18 cellular contexts compared by ENCODE assay signal in genomic region chr18:47557160-47557559, GRCh38.
DNase-seq lines count a peak whose midpoint lies in the region; ATAC-seq, FAIRE-seq and TF ChIP-seq lines count a peak whose summit lies in the region.
"Had no signal": no experiment of that assay in that cellular context is flagged by ENCODE, and none has a peak within 500 bp of the region (broad histone marks: within the 10 kb centered on the region; RNA-seq: fewer than 3 reads in every experiment).

No MANE protein-coding gene starts in this region.

- H3K9me2 ChIP-seq in GM23338 (ENCODE audit: insufficient read depth), result no peaks in the 10 kb centered on the region; the same call in 1 of the 2 replicates

- in situ Hi-C loops in KBM-7 (cut with MboI; ENCODE audit: low pct_unique_long_range_greater_than_20kb, low sequenced_read_pairs), result no loop called here

- CTCF ChIA-PET in WTC11 (lab: Charles Lee), result interaction anchor here (0.6 to 2.2 kb wide), 5 partner anchors 12 to 192 kb away, joined by 3 to 9 read pairs (median 5); no protein-coding TSS in a partner anchor

- no peak for FAIRE-seq in H54 (lab: Jason Lieb, UNC)
- FAIRE-seq: G401.6, GM12892, GM19239, HepG2, HTR-8/SVneo had no signal

- no peak overlapping the region for H3K27ac Mint-ChIP-seq in GM23338
- H3K27ac Mint-ChIP-seq in WTC11, result no peak overlapping the region
- H3K27ac Mint-ChIP-seq: CD4-positive, CD25-positive, alpha-beta regulatory T cell had no signal

- H2AFZ ChIP-seq in DND-41 (ENCODE audit: low read depth, low read length) (no peak overlapping the region), GM23338 (no peak overlapping the region)

- H3K27me3 Mint-ChIP-seq in GM23338 (ENCODE audit: insufficient read depth, low read depth, poor library complexity) (peaks cover 14% of the 10 kb centered on the region), WTC11 (ENCODE audit: low read depth) (peaks cover 10% of the 10 kb centered on the region)
- H3K27me3 Mint-ChIP-seq: CD4-positive, CD25-positive, alpha-beta regulatory T cell had no signal

- peaks cover 3% of the 10 kb centered on the region; the same call in 1 of the 3 replicates for H3K9me3 Mint-ChIP-seq in GM23338
- no peaks in the 10 kb centered on the region for H3K9me3 Mint-ChIP-seq in WTC11

- POLR2A ChIA-PET in WTC11 (lab: Charles Lee), result no interaction called here

- no peak for DNase-seq in DND-41
- peak; percentile 27 for DNase-seq in GM23338 (ENCODE audit: low spot score)
- DNase-seq in WTC11 (ENCODE audit: low spot score), result peak; percentile 33
- DNase-seq in iPS-NIHi7 (ENCODE audit: extremely low spot score), result peak; percentile 54
- DNase-seq in KBM-7, result no peak
- DNase-seq in ecto neural progenitor cell (ENCODE audit: low spot score), result no peak
- no peak for DNase-seq in H54 (ENCODE audit: insufficient read length, low spot score)
- no peak for DNase-seq in activated CD4-positive, alpha-beta T cell treated with anti-CD3 and anti-CD28 coated beads, Interleukin-2, amount 50 U/mL, for 48 hours
- DNase-seq: ACHN; Calu3; CD4-positive, CD25-positive, alpha-beta regulatory T cell; DMS 273 treated with DMSO at 0.1 percent for 48 hours had no signal

- no peaks in the 10 kb centered on the region for H3F3A ChIP-seq in GM23338 (replicated peaks; ENCODE audit: low read depth)

- H3K4me3 Mint-ChIP-seq in GM23338 (no peak overlapping the region), WTC11 (no peak overlapping the region)
- H3K4me3 Mint-ChIP-seq: CD4-positive, CD25-positive, alpha-beta regulatory T cell had no signal

- H3K4me2 ChIP-seq in DND-41 (ENCODE audit: insufficient read depth, low read length) (no peak overlapping the region), GM23338 (no peak overlapping the region)

- no peak overlapping the region for H3K4me3 ChIP-seq in DND-41 (ENCODE audit: low read depth in 1 of 2, low read length in 2 of 2)
- no peak overlapping the region for H3K4me3 ChIP-seq in GM23338
- H3K4me3 ChIP-seq: BLaER1 treated with 17β-estradiol and CSF1 and Interleukin-3, amounts not matched to agents 10 nM and 100 nM had no signal

- H3K36me3 Mint-ChIP-seq in GM23338 (ENCODE audit: low read depth) (no peaks in the 10 kb centered on the region; the same call in 2 of the 3 replicates), WTC11 (0 out of 2 replicates have a peak, but pooled peaks cover 4% of the 10 kb centered on the region)
- H3K36me3 Mint-ChIP-seq: CD4-positive, CD25-positive, alpha-beta regulatory T cell had no signal

- TF ChIP-seq POLR2A in H54 (IDR thresholded peaks at IDR 0.05; ENCODE audit: low read depth, low read length), result no peak

- H3K4me1 Mint-ChIP-seq in GM23338, result peaks cover 42% of the 10 kb centered on the region
- H3K4me1 Mint-ChIP-seq in WTC11, result peaks cover 53% of the 10 kb centered on the region
- H3K4me1 Mint-ChIP-seq: CD4-positive, CD25-positive, alpha-beta regulatory T cell had no signal

- H4K20me1 ChIP-seq in DND-41 (ENCODE audit: insufficient read depth, low read length), result no peaks in the 10 kb centered on the region
- H4K20me1 ChIP-seq in GM23338 (replicated peaks; ENCODE audit: insufficient read depth), result no peaks in the 10 kb centered on the region
- H4K20me1 ChIP-seq: BLaER1 treated with 17β-estradiol and CSF1 and Interleukin-3, amounts not matched to agents 10 nM and 100 nM had no signal

- H3K36me3 ChIP-seq in DND-41 (ENCODE audit: insufficient read depth, low read length), result no peaks in the 10 kb centered on the region
- H3K36me3 ChIP-seq in GM23338 (ENCODE audit: insufficient read depth), result no peaks in the 10 kb centered on the region
- H3K36me3 ChIP-seq: BLaER1 treated with 17β-estradiol and CSF1 and Interleukin-3, amounts not matched to agents 10 nM and 100 nM had no signal

- H3K27me3 ChIP-seq in DND-41 (ENCODE audit: insufficient read depth, low read length, poor library complexity) (peaks cover 12% of the 10 kb centered on the region), GM23338 (ENCODE audit: insufficient read depth) (no peaks in the 10 kb centered on the region)

- H3K79me2 ChIP-seq in DND-41 (ENCODE audit: insufficient read depth, low read length) (no peaks in the 10 kb centered on the region), GM23338 (replicated peaks; ENCODE audit: insufficient read depth) (no peaks in the 10 kb centered on the region)

- ATAC-seq in DND-41 (ENCODE audit: insufficient read depth, low read depth) (no peak), GM23338 (peak; percentile 38), WTC11 (peak; percentile 19; the same call in 1 of the 2 replicates)
- ATAC-seq: HepG2 had no signal

- no peak overlapping the region for H3K9ac ChIP-seq in DND-41 (ENCODE audit: low read depth, low read length)
- H3K9ac ChIP-seq: BLaER1 treated with 17β-estradiol and CSF1 and Interleukin-3, amounts not matched to agents 10 nM and 100 nM had no signal

- H3K27ac ChIP-seq in DND-41 (ENCODE audit: low read length) (no peak overlapping the region), GM23338 (ENCODE audit: low read depth) (no peak overlapping the region)
- H3K27ac ChIP-seq: BLaER1 treated with 17β-estradiol and CSF1 and Interleukin-3, amounts not matched to agents 10 nM and 100 nM had no signal

- peaks cover 10% of the 10 kb centered on the region for H3K4me1 ChIP-seq in DND-41 (ENCODE audit: insufficient read depth, low read length)
- peaks cover 29% of the 10 kb centered on the region for H3K4me1 ChIP-seq in GM23338 (ENCODE audit: insufficient read depth)

- TF ChIP-seq CTCF in DND-41 (IDR thresholded peaks at IDR 0.05; ENCODE audit: borderline replicate concordance, extremely low read depth, low read length, poor library complexity, severe bottlenecking) (peak; percentile 24), GM23338 (conservative IDR thresholded peaks at IDR 0.05; ENCODE audit: low read depth in 2 of 2) (peak; percentile 44 to 63), WTC11 (IDR thresholded peaks at IDR 0.05) (no peak)

- H3K9me3 ChIP-seq in DND-41 (ENCODE audit: insufficient read depth, low read length, severe bottlenecking), result no peaks in the 10 kb centered on the region
- H3K9me3 ChIP-seq: BLaER1 treated with 17β-estradiol and CSF1 and Interleukin-3, amounts not matched to agents 10 nM and 100 nM had no signal

TF ChIP-seq in GM23338, 12 proteins besides CTCF, POLR2A, EP300 and RAD21 (continues in another document):
- TF ChIP-seq NANOG (IDR thresholded peaks at IDR 0.05; ENCODE audit: borderline replicate concordance) (no peak), POLR2AphosphoS5 (IDR thresholded peaks at IDR 0.05; ENCODE audit: low read depth) (no peak), ZNF114 (CRISPR knock-in tag; IDR thresholded peaks at IDR 0.05) (no peak), STAT1 (IDR thresholded peaks at IDR 0.05; ENCODE audit: unreplicated experiment) (no peak), CREB1 (CRISPR knock-in tag; IDR thresholded peaks at IDR 0.05; ENCODE audit: low read depth) (no peak)

TF ChIP-seq in WTC11, 78 proteins besides CTCF, POLR2A, EP300 and RAD21:
- TF ChIP-seq GTF2I (CRISPR knock-in tag; conservative IDR thresholded peaks at IDR 0.05) (no peak), SMAD4 (CRISPR knock-in tag; IDR thresholded peaks at IDR 0.05) (no peak)

Comparison
In these comparisons a context has a peak if more than half of its experiments do, and no peak if none do; other contexts are left out.
1. DNase-seq: peak in GM23338 (single experiment), WTC11 (single experiment) and iPS-NIHi7 (single experiment); none in DND-41 (single experiment), KBM-7 (single experiment), ecto neural progenitor cell (single experiment), H54 (single experiment) and activated CD4-positive, alpha-beta T cell treated with anti-CD3 and anti-CD28 coated beads, Interleukin-2, amount 50 U/mL, for 48 hours (0 of 2).